23 cellular contexts compared by ENCODE assay signal in the genomic region with DNA sequence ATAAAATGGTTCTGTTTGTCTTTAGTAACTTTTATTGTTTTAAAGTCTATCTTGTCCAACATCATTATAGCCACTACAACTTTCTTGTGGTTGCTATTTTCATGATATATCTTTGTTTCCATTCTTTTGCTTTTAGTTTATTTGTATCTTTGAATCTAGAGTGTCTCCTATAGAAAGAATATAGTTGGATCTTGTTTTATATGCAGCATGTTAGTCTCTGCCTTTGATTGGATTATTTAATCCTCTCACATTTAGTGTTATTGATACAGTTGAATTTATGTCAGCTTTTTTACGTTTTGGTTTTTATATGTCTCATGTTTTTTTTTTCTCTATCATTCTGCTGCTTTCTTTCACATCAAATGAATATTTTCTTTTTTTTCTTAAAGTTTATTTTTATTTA.
"Had no signal": no experiment of that assay in that cellular context is flagged by ENCODE, and none has a peak within 500 bp of the region (broad histone marks: within the 10 kb centered on the region; RNA-seq: fewer than 3 reads in every experiment).

No MANE protein-coding gene starts in this region.

- H3K27ac ChIP-seq: coronary artery, dorsolateral prefrontal cortex, esophagus muscularis mucosa, foreskin keratinocyte, gastroesophageal sphincter, heart left ventricle, hepatocyte, left lung, lower lobe of right lung had no signal

- H3K4me3 Mint-ChIP-seq: immature natural killer cell, mesothelial cell of epicardium, naive B cell had no signal

- H3K27me3 ChIP-seq: esophagus muscularis mucosa, foreskin keratinocyte, gastroesophageal sphincter, hepatocyte had no signal

- DNase-seq: dermis blood vessel endothelial cell; dorsolateral prefrontal cortex; effector CD4-positive, alpha-beta T cell; effector memory CD4-positive, alpha-beta T cell; foreskin keratinocyte; heart left ventricle; hypothalamus; immature natural killer cell; islet precursor cell; left cardiac atrium; left lung; left ventricle myocardium superior; lower lobe of right lung; mesenchymal stem cell; mucosa of descending colon; naive B cell had no signal

- H3K79me2 ChIP-seq: hepatocyte had no signal

- FAIRE-seq: endothelial cell of umbilical vein, frontal cortex had no signal

- H3K36me3 Mint-ChIP-seq: mesothelial cell of epicardium had no signal

- H3K4me2 ChIP-seq: hepatocyte had no signal

- H3K9me3 ChIP-seq: gastroesophageal sphincter, lower lobe of right lung, mucosa of descending colon had no signal

- H3K4me1 ChIP-seq: esophagus muscularis mucosa, foreskin keratinocyte, gastroesophageal sphincter, heart left ventricle, left lung, lower lobe of right lung had no signal

- H3K4me3 ChIP-seq: coronary artery, dorsolateral prefrontal cortex, esophagus muscularis mucosa, gastroesophageal sphincter, heart left ventricle, hepatocyte, left lung, lower lobe of right lung, mucosa of descending colon had no signal

- ATAC-seq: foreskin keratinocyte, gastroesophageal sphincter, heart left ventricle, left cardiac atrium, left lung, left ventricle myocardium superior, lower lobe of right lung, mucosa of descending colon had no signal

- H3K4me1 Mint-ChIP-seq: mesothelial cell of epicardium, naive B cell had no signal

- H3K36me3 ChIP-seq: esophagus muscularis mucosa, gastroesophageal sphincter, heart left ventricle, left lung, lower lobe of right lung had no signal

- H3K27ac Mint-ChIP-seq: immature natural killer cell, mesothelial cell of epicardium had no signal

- H2AFZ ChIP-seq: hepatocyte had no signal
